ENCODE assay signal across 1 cellular context in genomic region chr9:109086221-109086620, GRCh38.
TF ChIP-seq lines count a peak whose summit lies in the region.

No MANE protein-coding gene starts in this region.

TF ChIP-seq in K562, 482 proteins besides CTCF, POLR2A, EP300 and RAD21 (continued from another document):
- TF ChIP-seq ZNF318 (IDR thresholded peaks at IDR 0.05; ENCODE audit: borderline replicate concordance in 1 of 2, low read depth in 1 of 2), result no peak
- TF ChIP-seq ARID2 (IDR thresholded peaks at IDR 0.05), result no peak
- peak; percentile 21; the same call in 1 of the 2 replicates for TF ChIP-seq ATF3 (IDR thresholded peaks at IDR 0.05)
- no peak for TF ChIP-seq ATF3 (CRISPR knock-in tag; conservative IDR thresholded peaks at IDR 0.05)
